Comparison of ENCODE assay signal across 26 cellular contexts in genomic region chr16:57525761-57526160, GRCh38. TPM values are rescaled to one million over a fixed set of nuclear protein-coding genes. Genes with fewer than 3 reads are reported as not detected.
A peak's percentile ranks its signal among the peaks of the same experiment; 100 is the strongest.
DNase-seq lines count a peak whose midpoint lies in the region; ATAC-seq lines count a peak whose summit lies in the region.
"Had no signal": no experiment of that assay in that cellular context is flagged by ENCODE, and none has a peak within 500 bp of the region (broad histone marks: within the 10 kb centered on the region; RNA-seq: fewer than 3 reads in every experiment).

No MANE protein-coding gene starts in this region.

- no peak overlapping the region for H3K4me3 ChIP-seq in SJCRH30
- H3K4me3 ChIP-seq: ascending aorta, MG63, testis had no signal

- ATAC-seq in stimulated activated effector memory CD8-positive, alpha-beta T cell treated with anti-CD3 and anti-CD28 coated beads, Interleukin-12 subunit alpha, Interleukin-12 subunit beta, amount 100 ng/mL, for 72 hours, result no peak
- ATAC-seq in HG02642 (IDR thresholded peaks at IDR 0.05; ENCODE audit: poor library complexity, unreplicated experiment), result no peak
- no peak for ATAC-seq in GM21515 (IDR thresholded peaks at IDR 0.05; ENCODE audit: unreplicated experiment)
- ATAC-seq: activated naive CD4-positive, alpha-beta T cell treated with anti-CD3 and anti-CD28 coated beads, Interleukin-2, amount 50 U/mL, for 72 hours; CD8-positive, alpha-beta T cell had no signal

- H3K27ac ChIP-seq in SJCRH30, result no peak overlapping the region
- H3K27ac ChIP-seq: ascending aorta, neutrophil, testis had no signal

- H3K4me1 ChIP-seq in SJCRH30, result no peaks in the 10 kb centered on the region
- H3K4me1 ChIP-seq: testis had no signal

- H3K4me1 Mint-ChIP-seq in stimulated activated effector memory CD8-positive, alpha-beta T cell treated with anti-CD3 and anti-CD28 coated beads, Interleukin-12 subunit alpha, Interleukin-12 subunit beta, amount 100 ng/mL, for 72 hours, result peaks cover 24% of the 10 kb centered on the region

- no peaks in the 10 kb centered on the region for H3K27me3 ChIP-seq in SJCRH30
- H3K27me3 ChIP-seq: ascending aorta, MG63, testis had no signal

- peak overlapping the region; percentile 48 for H3K27ac Mint-ChIP-seq in stimulated activated effector memory CD8-positive, alpha-beta T cell treated with anti-CD3 and anti-CD28 coated beads, Interleukin-12 subunit alpha, Interleukin-12 subunit beta, amount 100 ng/mL, for 72 hours
- H3K27ac Mint-ChIP-seq: activated B cell treated with CpG ODN at 0.5 μM for 24 hours; activated T-helper 1 cell treated with anti-CD3 and anti-CD28 coated beads, Interleukin-12 subunit alpha, Interleukin-12 subunit beta, Interleukin-2, Interleukin-4 antibody, amounts not matched to agents 30 ng/mL and 10 ng/mL and 1 ng/mL, durations not matched to agents 14 hours and 24 hours and 36 hours; CD8-positive, alpha-beta T cell had no signal

- no peaks in the 10 kb centered on the region for H3K36me3 ChIP-seq in SJCRH30
- H3K36me3 ChIP-seq: MG63, neutrophil had no signal

- H3K9me3 ChIP-seq in SJCRH30 (replicated peaks), result no peaks in the 10 kb centered on the region
- H3K9me3 ChIP-seq: ascending aorta, MG63, neutrophil, testis had no signal

- DNase-seq in ELF-1 (ENCODE audit: low read depth, low spot score) (peak; percentile 45), SJCRH30 (peak; percentile 36 to 40), left kidney (ENCODE audit: low read depth, low spot score) (peak; percentile 89), activated gamma-delta T cell treated with Interleukin-2 at 50 U/mL for 16 hours (no peak)
- DNase-seq in stimulated activated effector memory CD8-positive, alpha-beta T cell treated with anti-CD3 and anti-CD28 coated beads, Interleukin-12 subunit alpha, Interleukin-12 subunit beta, amount 100 ng/mL, for 72 hours (ENCODE audit: low spot score in 2 of 2), result no peak
- DNase-seq: activated B cell treated with CpG ODN at 0.5 μM for 24 hours; CD8-positive, alpha-beta T cell; dermis blood vessel endothelial cell; DMS153; GDM1; MG63; NCI-H146; NCI-H2171 treated with DMSO at 0.1 percent for 48 hours; RPMI8226; stimulated activated CD4-positive, alpha-beta T cell treated with anti-CD3 and anti-CD28 coated beads, Interleukin-4, amount 100 ng/mL, for 1 hour; stimulated activated naive CD4-positive, alpha-beta T cell; T-helper 9 cell; testis had no signal

- H3K4me3 Mint-ChIP-seq in stimulated activated effector memory CD8-positive, alpha-beta T cell treated with anti-CD3 and anti-CD28 coated beads, Interleukin-12 subunit alpha, Interleukin-12 subunit beta, amount 100 ng/mL, for 72 hours, result no peak overlapping the region
- H3K4me3 Mint-ChIP-seq: activated B cell treated with CpG ODN at 0.5 μM for 24 hours; activated T-helper 1 cell treated with anti-CD3 and anti-CD28 coated beads, Interleukin-12 subunit alpha, Interleukin-12 subunit beta, Interleukin-2, Interleukin-4 antibody, amounts not matched to agents 30 ng/mL and 10 ng/mL and 1 ng/mL, durations not matched to agents 14 hours and 24 hours and 36 hours; CD8-positive, alpha-beta T cell had no signal

- H3K36me3 Mint-ChIP-seq in stimulated activated effector memory CD8-positive, alpha-beta T cell treated with anti-CD3 and anti-CD28 coated beads, Interleukin-12 subunit alpha, Interleukin-12 subunit beta, amount 100 ng/mL, for 72 hours, result peaks cover 48% of the 10 kb centered on the region

- no peaks in the 10 kb centered on the region for H3K9me3 Mint-ChIP-seq in stimulated activated effector memory CD8-positive, alpha-beta T cell treated with anti-CD3 and anti-CD28 coated beads, Interleukin-12 subunit alpha, Interleukin-12 subunit beta, amount 100 ng/mL, for 72 hours
- H3K9me3 Mint-ChIP-seq: activated B cell treated with CpG ODN at 0.5 μM for 24 hours; activated naive CD4-positive, alpha-beta T cell treated with anti-CD3 and anti-CD28 coated beads, Interleukin-2, amount 50 U/mL, for 72 hours; activated T-helper 1 cell treated with anti-CD3 and anti-CD28 coated beads, Interleukin-12 subunit alpha, Interleukin-12 subunit beta, Interleukin-2, Interleukin-4 antibody, amounts not matched to agents 30 ng/mL and 10 ng/mL and 1 ng/mL, durations not matched to agents 14 hours and 24 hours and 36 hours; CD8-positive, alpha-beta T cell had no signal

RNA-seq across cellular contexts. Expression of gene CCDC102A, which starts 10.6 kb away (rescaled TPM):
- total RNA-seq in SJCRH30 (2014; rRNA removed; shearing (Covaris generic)), result 9.7 and 11.1 TPM in 2 replicates

RNA-seq across cellular contexts. Expression of gene ADGRG5, which starts 16.7 kb away (rescaled TPM):
- not detected in 2 replicates for total RNA-seq in SJCRH30 (2014; rRNA removed; shearing (Covaris generic))
- total RNA-seq: ascending aorta, dermis blood vessel endothelial cell, fibroblast of lung, pulmonary artery endothelial cell had no signal

RNA-seq across cellular contexts. Expression of gene DOK4, which starts 39.5 kb away (rescaled TPM):
- total RNA-seq in SJCRH30 (2014; rRNA removed; shearing (Covaris generic)), result 10.4 and 13.0 TPM in 2 replicates

Comparison
In these comparisons a context has a peak if more than half of its experiments do, and no peak if none do; other contexts are left out.
1. DNase-seq: peak in ELF-1 (single experiment), SJCRH30 (2 of 2) and left kidney (single experiment); none in stimulated activated effector memory CD8-positive, alpha-beta T cell treated with anti-CD3 and anti-CD28 coated beads, Interleukin-12 subunit alpha, Interleukin-12 subunit beta, amount 100 ng/mL, for 72 hours (0 of 2) and activated gamma-delta T cell treated with Interleukin-2 at 50 U/mL for 16 hours (single experiment).